In genomic region chr5:59036274-59036961, GRCh38 we compare ENCODE assay signal across 8 cellular contexts.
DNase-seq lines count a peak whose midpoint lies in the region; ATAC-seq and TF ChIP-seq lines count a peak whose summit lies in the region.

No MANE protein-coding gene starts in this region.

- peak overlapping the region; percentile 73 to 86 (median 80) for H3K27ac ChIP-seq in transverse colon

- TF ChIP-seq POLR2A in transverse colon (IDR thresholded peaks at IDR 0.05) = peak; percentile 23

- no peaks in the 10 kb centered on the region for H3K9me3 ChIP-seq in transverse colon

- peak; percentile 11 for TF ChIP-seq EP300 in transverse colon (IDR thresholded peaks at IDR 0.05; ENCODE audit: low read depth)

- H3K4me3 ChIP-seq in transverse colon = peak overlapping the region in 1 of 4 donors; percentile 82

- H3K27me3 ChIP-seq in transverse colon = no peaks in the 10 kb centered on the region

- H3K36me3 ChIP-seq in transverse colon = no peaks in the 10 kb centered on the region

- WGBS in transverse colon (ENCODE audit: low coverage in 1 of 2), 2 donors = 44 to 45% methylated on average over 3 to 4 of the region's 4 CpGs

- in situ Hi-C loops in transverse colon (cut with MboI; ENCODE audit: low pct_ligation_motif_present in 1 of 4, low pct_unique_long_range_greater_than_20kb in 1 of 4, low sequenced_read_pairs in 3 of 4) = loop anchor here in 1 of 4 donors (25.0 kb wide), 1 partner anchor 126 kb away; no protein-coding TSS in a partner anchor

- H3K9me3 Mint-ChIP-seq in activated T-helper 1 cell treated with anti-CD3 and anti-CD28 coated beads, Interleukin-12 subunit alpha, Interleukin-12 subunit beta, Interleukin-2, Interleukin-4 antibody, amounts not matched to agents 30 ng/mL and 10 ng/mL and 1 ng/mL, durations not matched to agents 14 hours and 24 hours and 36 hours = no peaks in the 10 kb centered on the region

- peaks cover 34% of the 10 kb centered on the region for H3K36me3 Mint-ChIP-seq in activated T-helper 1 cell treated with anti-CD3 and anti-CD28 coated beads, Interleukin-12 subunit alpha, Interleukin-12 subunit beta, Interleukin-2, Interleukin-4 antibody, amounts not matched to agents 30 ng/mL and 10 ng/mL and 1 ng/mL, durations not matched to agents 14 hours and 24 hours and 36 hours (ENCODE audit: low read depth)

- no peak for TF ChIP-seq CTCF in transverse colon (IDR thresholded peaks at IDR 0.05)
- TF ChIP-seq CTCF in GM10266 (IDR thresholded peaks at IDR 0.05; ENCODE audit: control insufficient read depth, insufficient read depth, low read depth, missing control alignments) = no peak

- intact Hi-C loops in activated T-helper 1 cell treated with anti-CD3 and anti-CD28 coated beads, Interleukin-12 subunit alpha, Interleukin-12 subunit beta, Interleukin-2, Interleukin-4 antibody, amounts not matched to agents 30 ng/mL and 10 ng/mL and 1 ng/mL, durations not matched to agents 14 hours and 24 hours and 36 hours (cut with micrococcal nuclease) = loop anchor here (1.0 to 10.0 kb wide), 3 partner anchors 16 to 558 kb away; no protein-coding TSS in a partner anchor
- intact Hi-C loops in transverse colon (cut with DNase I; ENCODE audit: low total_unique reads) = loop anchor here (5.0 to 10.0 kb wide), 2 partner anchors 36 to 138 kb away; no protein-coding TSS in a partner anchor

- peaks cover 0 to 36% (median 25%) of the 10 kb centered on the region in 4 donors for H3K4me1 ChIP-seq in transverse colon

- H3K4me3 Mint-ChIP-seq in activated T-helper 1 cell treated with anti-CD3 and anti-CD28 coated beads, Interleukin-12 subunit alpha, Interleukin-12 subunit beta, Interleukin-2, Interleukin-4 antibody, amounts not matched to agents 30 ng/mL and 10 ng/mL and 1 ng/mL, durations not matched to agents 14 hours and 24 hours and 36 hours = peak overlapping the region; percentile 89

- H3K27ac Mint-ChIP-seq in activated T-helper 1 cell treated with anti-CD3 and anti-CD28 coated beads, Interleukin-12 subunit alpha, Interleukin-12 subunit beta, Interleukin-2, Interleukin-4 antibody, amounts not matched to agents 30 ng/mL and 10 ng/mL and 1 ng/mL, durations not matched to agents 14 hours and 24 hours and 36 hours = peak overlapping the region; percentile 99

- H3K27me3 Mint-ChIP-seq in activated T-helper 1 cell treated with anti-CD3 and anti-CD28 coated beads, Interleukin-12 subunit alpha, Interleukin-12 subunit beta, Interleukin-2, Interleukin-4 antibody, amounts not matched to agents 30 ng/mL and 10 ng/mL and 1 ng/mL, durations not matched to agents 14 hours and 24 hours and 36 hours (ENCODE audit: insufficient read depth) = no peaks in the 10 kb centered on the region

- ATAC-seq in HG03135 (IDR thresholded peaks at IDR 0.05; ENCODE audit: unreplicated experiment) (no peak), HG02938 (IDR thresholded peaks at IDR 0.05; ENCODE audit: unreplicated experiment) (no peak)

- peaks cover 61% of the 10 kb centered on the region for H3K4me1 Mint-ChIP-seq in activated T-helper 1 cell treated with anti-CD3 and anti-CD28 coated beads, Interleukin-12 subunit alpha, Interleukin-12 subunit beta, Interleukin-2, Interleukin-4 antibody, amounts not matched to agents 30 ng/mL and 10 ng/mL and 1 ng/mL, durations not matched to agents 14 hours and 24 hours and 36 hours (ENCODE audit: low read depth)

- DNase-seq in DMS114 treated with DMSO at 0.1 percent for 48 hours (lab: John Stamatoyannopoulos, UW; ENCODE audit: unreplicated experiment) (peak; percentile 58), NCI-H460 (ENCODE audit: extremely low read depth, low read depth) (peak; percentile 92), kidney glomerular epithelial cell (lab: John Stamatoyannopoulos, UW) (peak; percentile 58), transverse colon (peak; percentile 23), GM10266 (ENCODE audit: extremely low spot score) (no peak)
- peak; percentile 41 for DNase-seq in activated T-helper 1 cell treated with anti-CD3 and anti-CD28 coated beads, Interleukin-12 subunit alpha, Interleukin-12 subunit beta, Interleukin-2, Interleukin-4 antibody, amounts not matched to agents 30 ng/mL and 10 ng/mL and 1 ng/mL, durations not matched to agents 14 hours and 24 hours and 36 hours (ENCODE audit: low spot score)
